Comparison of ENCODE assay signal across 26 cellular contexts in genomic region chr9:91927912-91928510, GRCh38. TPM values are rescaled to one million over a fixed set of nuclear protein-coding genes. Genes with fewer than 3 reads are reported as not detected.
"Had no signal": no experiment of that assay in that cellular context is flagged by ENCODE, and none has a peak within 500 bp of the region (broad histone marks: within the 10 kb centered on the region; RNA-seq: fewer than 3 reads in every experiment).

No MANE protein-coding gene starts in this region.

- DNase-seq: activated CD4-positive, alpha-beta T cell treated with anti-CD3 and anti-CD28 coated beads for 36 hours; activated CD4-positive, alpha-beta T cell treated with anti-CD3 and anti-CD28 coated beads, Interleukin-2, amount 10 ng/mL, durations not matched to agents 7 days and 5 days; activated CD4-positive, alpha-beta T cell treated with anti-CD3 and anti-CD28 coated beads, Interleukin-2, amount 50 U/mL, for 48 hours; activated CD8-positive, alpha-beta T cell treated with anti-CD3 and anti-CD28 coated beads, Interleukin-2, amount 10 ng/mL, durations not matched to agents 7 days and 5 days; activated gamma-delta T cell treated with Interleukin-2 at 50 U/mL for 16 hours; activated naive CD4-positive, alpha-beta T cell treated with anti-CD3 and anti-CD28 coated beads for 36 hours; activated T-cell treated with anti-CD3 and anti-CD28 coated beads, Interleukin-2, amount 50 U/mL, for 24 hours; body of pancreas; Karpas-422; NCI-H1092; NCI-H1436 treated with DMSO at 0.1 percent for 48 hours; NCI-H1694 treated with DMSO at 0.1 percent for 48 hours; NCI-H2029; NCI-H345; NCI-H524 treated with DMSO at 0.1 percent for 48 hours; SHP77; SJCRH30; T1000; WERI-Rb-1 had no signal

- H3K4me3 Mint-ChIP-seq: activated CD4-positive, alpha-beta T cell treated with anti-CD3 and anti-CD28 coated beads for 36 hours; activated CD4-positive, alpha-beta T cell treated with anti-CD3 and anti-CD28 coated beads, Interleukin-2, amount 10 ng/mL, durations not matched to agents 7 days and 5 days; activated CD8-positive, alpha-beta T cell treated with anti-CD3 and anti-CD28 coated beads, Interleukin-2, amount 10 ng/mL, durations not matched to agents 7 days and 5 days; activated naive CD4-positive, alpha-beta T cell treated with anti-CD3 and anti-CD28 coated beads for 36 hours; activated T-cell treated with anti-CD3 and anti-CD28 coated beads, Interleukin-2, amount 50 U/mL, for 24 hours; activated T-helper 1 cell treated with anti-CD3 and anti-CD28 coated beads, Interleukin-12 subunit alpha, Interleukin-12 subunit beta, Interleukin-2, Interleukin-4 antibody, amounts not matched to agents 30 ng/mL and 10 ng/mL and 1 ng/mL, durations not matched to agents 14 hours and 24 hours and 36 hours had no signal

- H3K4me1 Mint-ChIP-seq: activated CD4-positive, alpha-beta T cell treated with anti-CD3 and anti-CD28 coated beads for 36 hours; activated CD4-positive, alpha-beta T cell treated with anti-CD3 and anti-CD28 coated beads, Interleukin-2, amount 10 ng/mL, durations not matched to agents 7 days and 5 days had no signal

- H3K27me3 ChIP-seq: adrenal gland, body of pancreas, breast epithelium, SJCRH30 had no signal

- H3K36me3 ChIP-seq: adrenal gland, breast epithelium, SJCRH30, WERI-Rb-1 had no signal

- FAIRE-seq: astrocyte had no signal

- H3K4me3 ChIP-seq: adrenal gland, body of pancreas, breast epithelium, SJCRH30, SK-N-MC had no signal

- H3K27ac Mint-ChIP-seq: activated CD4-positive, alpha-beta T cell treated with anti-CD3 and anti-CD28 coated beads for 36 hours; activated CD4-positive, alpha-beta T cell treated with anti-CD3 and anti-CD28 coated beads, Interleukin-2, amount 10 ng/mL, durations not matched to agents 7 days and 5 days; activated CD8-positive, alpha-beta T cell treated with anti-CD3 and anti-CD28 coated beads, Interleukin-2, amount 10 ng/mL, durations not matched to agents 7 days and 5 days; activated naive CD4-positive, alpha-beta T cell treated with anti-CD3 and anti-CD28 coated beads for 36 hours; activated naive CD4-positive, alpha-beta T cell treated with anti-CD3 and anti-CD28 coated beads, Interleukin-2, amount 50 U/mL, for 72 hours; activated T-cell treated with anti-CD3 and anti-CD28 coated beads, Interleukin-2, amount 50 U/mL, for 24 hours; activated T-helper 1 cell treated with anti-CD3 and anti-CD28 coated beads, Interleukin-12 subunit alpha, Interleukin-12 subunit beta, Interleukin-2, Interleukin-4 antibody, amounts not matched to agents 30 ng/mL and 10 ng/mL and 1 ng/mL, durations not matched to agents 14 hours and 24 hours and 36 hours had no signal

- ATAC-seq: activated CD4-positive, alpha-beta T cell treated with anti-CD3 and anti-CD28 coated beads for 36 hours; activated CD8-positive, alpha-beta T cell treated with anti-CD3 and anti-CD28 coated beads, Interleukin-2, amount 10 ng/mL, durations not matched to agents 7 days and 5 days; activated naive CD4-positive, alpha-beta T cell treated with anti-CD3 and anti-CD28 coated beads, Interleukin-2, amount 50 U/mL, for 72 hours; body of pancreas; Panc1 had no signal

- H3K4me1 ChIP-seq: adrenal gland, body of pancreas, breast epithelium, SJCRH30 had no signal

- H3K27ac ChIP-seq: adrenal gland, body of pancreas, breast epithelium, SJCRH30, SK-N-MC, WERI-Rb-1 had no signal

RNA-seq across cellular contexts. Expression of gene ROR2, which starts 22.0 kb away (rescaled TPM):
- total RNA-seq: activated CD4-positive, alpha-beta T cell treated with anti-CD3 and anti-CD28 coated beads for 36 hours; activated naive CD4-positive, alpha-beta T cell treated with anti-CD3 and anti-CD28 coated beads for 36 hours; activated naive CD4-positive, alpha-beta T cell treated with anti-CD3 and anti-CD28 coated beads, Interleukin-2, amount 50 U/mL, for 72 hours; SJCRH30 had no signal
